In genomic region chr16:8660841-8661301, GRCh38 we compare ENCODE assay signal across 8 cellular contexts. TPM values are rescaled to one million over a fixed set of nuclear protein-coding genes. Genes with fewer than 3 reads are reported as not detected.
DNase-seq lines count a peak whose midpoint lies in the region; ATAC-seq lines count a peak whose summit lies in the region.

No MANE protein-coding gene starts in this region.

- H3K4me1 ChIP-seq in SJSA1 (replicated peaks), result no peaks in the 10 kb centered on the region

- H3K27ac ChIP-seq in SJSA1, result no peak overlapping the region

- ATAC-seq in left ventricle myocardium superior, result peak; percentile 88

- no peaks in the 10 kb centered on the region for H3K36me3 ChIP-seq in SJSA1

- no peak overlapping the region for H3K4me3 ChIP-seq in SJSA1

- DNase-seq in NK-92 treated with Interleukin-12 subunit alpha and Interleukin-12 subunit beta, amount 100 ng/mL, for 24 hours (lab: John Stamatoyannopoulos, UW), result peak; percentile 7
- DNase-seq in NK-92 (lab: John Stamatoyannopoulos, UW; ENCODE audit: unreplicated experiment) (no peak), LoVo (ENCODE audit: low spot score) (peak; percentile 59), SJSA1 (ENCODE audit: low read depth in 1 of 2, low spot score in 2 of 2) (peak; percentile 49 to 62), amniotic stem cell (lab: John Stamatoyannopoulos, UW) (peak; percentile 34), left ventricle myocardium superior (peak; percentile 81), putamen (ENCODE audit: low spot score) (peak; percentile 64), T1000 (lab: John Stamatoyannopoulos, UW) (no peak)

- H3K27me3 ChIP-seq in SJSA1 (replicated peaks), result peaks cover 7% of the 10 kb centered on the region

- intact Hi-C loops in left ventricle myocardium superior (cut with micrococcal nuclease), result no loop called here

- H3K9me3 ChIP-seq in SJSA1 (replicated peaks), result no peaks in the 10 kb centered on the region

RNA-seq across cellular contexts. Expression of gene ABAT, which starts 13.5 kb away (rescaled TPM):
- total RNA-seq in SJSA1 (2014; rRNA removed; shearing (Covaris generic)), result 4.4 and 5.7 TPM in 2 replicates
- total RNA-seq in left ventricle myocardium superior, result 2.6 TPM

RNA-seq across cellular contexts. Expression of gene METTL22, which starts 39.4 kb away (rescaled TPM):
- total RNA-seq in SJSA1 (2014; rRNA removed; shearing (Covaris generic)), result 14.9 and 19.8 TPM in 2 replicates
- 28.6 TPM for total RNA-seq in left ventricle myocardium superior

Comparison
In these comparisons a context has a peak if more than half of its experiments do, and no peak if none do; other contexts are left out.
1. DNase-seq: peak in NK-92 treated with Interleukin-12 subunit alpha and Interleukin-12 subunit beta, amount 100 ng/mL, for 24 hours (single experiment), LoVo (single experiment), SJSA1 (2 of 2), amniotic stem cell (single experiment), left ventricle myocardium superior (single experiment) and putamen (single experiment); none in NK-92 (single experiment) and T1000 (single experiment).